ENCODE assay signal across 12 cellular contexts in genomic region chr2:85523906-85524566, GRCh38. TPM values are rescaled to one million over a fixed set of nuclear protein-coding genes. Genes with fewer than 3 reads are reported as not detected.
A peak's percentile ranks its signal among the peaks of the same experiment; 100 is the strongest.
DNase-seq lines count a peak whose midpoint lies in the region; ATAC-seq and TF ChIP-seq lines count a peak whose summit lies in the region.
"Had no signal": no experiment of that assay in that cellular context is flagged by ENCODE, and none has a peak within 500 bp of the region (broad histone marks: within the 10 kb centered on the region; RNA-seq: fewer than 3 reads in every experiment).

No MANE protein-coding gene starts in this region.

- no peaks in the 10 kb centered on the region for H3K36me3 ChIP-seq in vagina

- H3K27me3 ChIP-seq in dorsolateral prefrontal cortex (no peaks in the 10 kb centered on the region), vagina (no peaks in the 10 kb centered on the region)

- TF ChIP-seq CTCF in dorsolateral prefrontal cortex (IDR thresholded peaks at IDR 0.05 in 54 of 56, conservative IDR thresholded peaks at IDR 0.05 in 2 of 56; ENCODE audit: low read depth in 1 of 56, partially characterized antibody in 56 of 56) (no peak), nephron (IDR thresholded peaks at IDR 0.05; ENCODE audit: unreplicated experiment in 3 of 3) (no peak), vagina (IDR thresholded peaks at IDR 0.05) (no peak)

- peaks cover 3% of the 10 kb centered on the region for H3K9me3 Mint-ChIP-seq in nephron
- H3K9me3 Mint-ChIP-seq: activated T-cell treated with anti-CD3 and anti-CD28 coated beads, Interleukin-2, amount 50 U/mL, for 24 hours had no signal

- peak overlapping the region; percentile 76 to 79 (median 78) for H3K27ac Mint-ChIP-seq in nephron
- H3K27ac Mint-ChIP-seq: activated T-cell treated with anti-CD3 and anti-CD28 coated beads, Interleukin-2, amount 50 U/mL, for 24 hours had no signal

- intact Hi-C loops in dorsolateral prefrontal cortex (cut with DNase I) (no loop called here), vagina (cut with DNase I) (no loop called here)

- H3K4me3 Mint-ChIP-seq in nephron: no peak overlapping the region
- H3K4me3 Mint-ChIP-seq: activated T-cell treated with anti-CD3 and anti-CD28 coated beads, Interleukin-2, amount 50 U/mL, for 24 hours had no signal

- no peaks in the 10 kb centered on the region for H3K9me3 ChIP-seq in vagina

- H3K4me3 ChIP-seq in dorsolateral prefrontal cortex (peak overlapping the region in 1 of 59 donors; percentile 7), vagina (no peak overlapping the region)

- no peak for ATAC-seq in HG02759 (IDR thresholded peaks at IDR 0.05; ENCODE audit: unreplicated experiment)
- ATAC-seq in activated CD4-positive, CD25-positive, alpha-beta regulatory T cell treated with anti-CD3 and anti-CD28 coated beads, Interleukin-2, amount 50 U/mL, for 24 hours: no peak

- TF ChIP-seq POLR2A in vagina (IDR thresholded peaks at IDR 0.05): no peak

- peaks cover 19% of the 10 kb centered on the region for H3K4me1 ChIP-seq in vagina

- DNase-seq in NCI-H1092 treated with DMSO at 0.1 percent for 48 hours (lab: John Stamatoyannopoulos, UW) (peak; percentile 30), NCI-H1092 (lab: John Stamatoyannopoulos, UW) (no peak), dorsolateral prefrontal cortex (peak in 4 of 10 donors; percentile 28 to 46 (median 42)), vagina (ENCODE audit: extremely low spot score in 2 of 2) (no peak), SW480 (ENCODE audit: low spot score) (no peak)
- DNase-seq: activated T-cell treated with anti-CD3 and anti-CD28 coated beads, Interleukin-2, amount 50 U/mL, for 24 hours; left cardiac atrium; NCI-H2029; SW 1271 had no signal

- H3K27me3 Mint-ChIP-seq in nephron (ENCODE audit: low read depth): peaks cover 1% of the 10 kb centered on the region

- H3K36me3 Mint-ChIP-seq in nephron (ENCODE audit: low read depth): no peaks in the 10 kb centered on the region

- peaks cover 40% of the 10 kb centered on the region for H3K4me1 Mint-ChIP-seq in nephron

- peak overlapping the region; percentile 55 to 95 (median 87) for H3K27ac ChIP-seq in dorsolateral prefrontal cortex
- H3K27ac ChIP-seq in vagina: peak overlapping the region; percentile 65

RNA-seq across cellular contexts. Expression of gene MAT2A, which starts 14.9 kb away (rescaled TPM):
- total RNA-seq in dorsolateral prefrontal cortex (100 to 1,000 TPM; 193 to 562 (median 276) TPM), vagina (177 TPM)

RNA-seq across cellular contexts. Expression of gene GGCX, which starts 37.3 kb away (rescaled TPM):
- total RNA-seq in dorsolateral prefrontal cortex: 10 to 100 TPM; 24.6 to 53.8 (median 36.1) TPM
- total RNA-seq in vagina: 18.2 TPM

RNA-seq across cellular contexts. Expression of gene VAMP8, which starts 53.4 kb away (rescaled TPM):
- total RNA-seq in dorsolateral prefrontal cortex (10 to 100 TPM in 34 of 120 experiments, 1 to 10 TPM in 86; 2.5 to 33.7 (median 7.4) TPM), vagina (46.2 TPM)
